ENCODE assay signal across 20 cellular contexts in genomic region chr12:32893008-32893407, GRCh38. TPM values are rescaled to one million over a fixed set of nuclear protein-coding genes. Genes with fewer than 3 reads are reported as not detected.
DNase-seq lines count a peak whose midpoint lies in the region; ATAC-seq, FAIRE-seq and TF ChIP-seq lines count a peak whose summit lies in the region.
"Had no signal": no experiment of that assay in that cellular context is flagged by ENCODE, and none has a peak within 500 bp of the region (broad histone marks: within the 10 kb centered on the region; RNA-seq: fewer than 3 reads in every experiment).

No MANE protein-coding gene starts in this region.

- in situ Hi-C loops in transverse colon (cut with MboI; ENCODE audit: low pct_ligation_motif_present in 1 of 4, low pct_unique_long_range_greater_than_20kb in 1 of 4, low sequenced_read_pairs in 3 of 4): no loop called here

- peaks cover 2% of the 10 kb centered on the region for H3K36me3 Mint-ChIP-seq in astrocyte (ENCODE audit: low read depth, unreplicated experiment)
- H3K36me3 Mint-ChIP-seq in immature natural killer cell: no peaks in the 10 kb centered on the region
- H3K36me3 Mint-ChIP-seq: memory B cell had no signal

- no peak overlapping the region for H3K9ac ChIP-seq in astrocyte (ENCODE audit: low read length)

- TF ChIP-seq CTCF in heart right ventricle (IDR thresholded peaks at IDR 0.05) (no peak), astrocyte (IDR thresholded peaks at IDR 0.05; ENCODE audit: insufficient read depth, low read depth, low read length) (no peak), transverse colon (IDR thresholded peaks at IDR 0.05) (no peak)

- H3K27me3 Mint-ChIP-seq in astrocyte (ENCODE audit: low read depth, unreplicated experiment): no peaks in the 10 kb centered on the region
- peaks cover 0 to 30% (median 12%) of the 10 kb centered on the region in 3 donors for H3K27me3 Mint-ChIP-seq in immature natural killer cell (ENCODE audit: low read depth in 3 of 3)

- H3K9me3 ChIP-seq in heart right ventricle (no peaks in the 10 kb centered on the region), astrocyte (ENCODE audit: insufficient read depth, low read depth, low read length) (no peaks in the 10 kb centered on the region), transverse colon (no peaks in the 10 kb centered on the region)
- H3K9me3 ChIP-seq: esophagus muscularis mucosa, ovary had no signal

- H3K36me3 ChIP-seq in heart right ventricle (no peaks in the 10 kb centered on the region), astrocyte (ENCODE audit: insufficient read depth, low read length) (no peaks in the 10 kb centered on the region), transverse colon (no peaks in the 10 kb centered on the region)
- H3K36me3 ChIP-seq: esophagus muscularis mucosa, ovary had no signal

- H3K27me3 ChIP-seq in heart right ventricle: peaks cover 0 to 44% (median 23%) of the 10 kb centered on the region in 7 donors
- H3K27me3 ChIP-seq in astrocyte (ENCODE audit: insufficient read depth, low read length): peaks cover 11% of the 10 kb centered on the region
- peaks cover 24% of the 10 kb centered on the region for H3K27me3 ChIP-seq in transverse colon
- H3K27me3 ChIP-seq: ovary had no signal

- no peak for DNase-seq in heart right ventricle
- DNase-seq in cardiac septum (ENCODE audit: low spot score): no peak
- no peak for DNase-seq in astrocyte (ENCODE audit: low read depth)
- peak; percentile 34 for DNase-seq in left kidney (ENCODE audit: low read depth, low spot score)
- DNase-seq in transverse colon: no peak
- no peak for DNase-seq in COLO829 (ENCODE audit: low spot score)
- DNase-seq in immature natural killer cell: no peak
- no peak for DNase-seq in NCI-H1092 treated with DMSO at 0.1 percent for 48 hours (lab: John Stamatoyannopoulos, UW)
- DNase-seq: activated CD4-positive, alpha-beta T cell treated with anti-CD3 and anti-CD28 coated beads, Interleukin-2, amount 50 U/mL, for 1 hour; activated T-cell treated with anti-CD3 and anti-CD28 coated beads, Interleukin-2, amount 50 U/mL, for 4 hours; amniotic stem cell; cortex of kidney; GF-D8; NCI-H146; NCI-H526; ovary; stimulated activated CD4-positive, alpha-beta T cell treated with anti-CD3 and anti-CD28 coated beads, Interleukin-12 subunit alpha, Interleukin-12 subunit beta, amount 100 ng/mL, for 4 hours; T-helper 9 cell had no signal

- intact Hi-C loops in heart right ventricle (cut with DNase I): loop anchor here in 4 of 10 donors (2.0 to 10.0 kb wide), 4 partner anchors 14 to 88 kb away; no protein-coding TSS in a partner anchor
- intact Hi-C loops in cardiac septum (cut with DNase I): loop anchor here (5.0 kb wide), 1 partner anchor 71 kb away; no protein-coding TSS in a partner anchor
- intact Hi-C loops in transverse colon (cut with DNase I; ENCODE audit: low total_unique reads): no loop called here

- H2AFZ ChIP-seq in astrocyte (ENCODE audit: low read depth, low read length): no peak overlapping the region

- H3K4me1 Mint-ChIP-seq in astrocyte (ENCODE audit: low read depth, unreplicated experiment): peaks cover 46% of the 10 kb centered on the region
- peaks cover 18 to 23% of the 10 kb centered on the region in 2 donors for H3K4me1 Mint-ChIP-seq in immature natural killer cell

- H3K9me3 Mint-ChIP-seq in astrocyte (ENCODE audit: unreplicated experiment): no peaks in the 10 kb centered on the region
- H3K9me3 Mint-ChIP-seq in immature natural killer cell: no peaks in the 10 kb centered on the region
- H3K9me3 Mint-ChIP-seq: activated T-cell treated with anti-CD3 and anti-CD28 coated beads, Interleukin-2, amount 50 U/mL, for 4 hours; memory B cell had no signal

- H3K4me1 ChIP-seq in heart right ventricle (peaks cover 0 to 45% (median 13%) of the 10 kb centered on the region in 9 donors), astrocyte (ENCODE audit: insufficient read depth, low read length) (peaks cover 11% of the 10 kb centered on the region), transverse colon (peaks cover 0 to 44% (median 13%) of the 10 kb centered on the region in 4 donors)

- H3K4me3 Mint-ChIP-seq in astrocyte (ENCODE audit: unreplicated experiment): no peak overlapping the region
- no peak overlapping the region for H3K4me3 Mint-ChIP-seq in immature natural killer cell
- H3K4me3 Mint-ChIP-seq: activated T-cell treated with anti-CD3 and anti-CD28 coated beads, Interleukin-2, amount 50 U/mL, for 4 hours; memory B cell had no signal

- peak overlapping the region; percentile 19 to 92 (median 64) for H3K4me3 ChIP-seq in heart right ventricle
- no peak overlapping the region for H3K4me3 ChIP-seq in astrocyte (ENCODE audit: insufficient read depth, low read depth, low read length)
- H3K4me3 ChIP-seq in transverse colon: peak overlapping the region in 1 of 4 donors; percentile 63
- H3K4me3 ChIP-seq: esophagus muscularis mucosa, ovary had no signal

- peak overlapping the region; percentile 6 to 94 (median 87) for H3K27ac ChIP-seq in heart right ventricle
- no peak overlapping the region for H3K27ac ChIP-seq in astrocyte (ENCODE audit: low read depth, low read length)
- H3K27ac ChIP-seq in transverse colon: peak overlapping the region; percentile 87 to 94 (median 91)
- H3K27ac ChIP-seq: esophagus muscularis mucosa, ovary had no signal

- no peak overlapping the region for H3K27ac Mint-ChIP-seq in astrocyte (ENCODE audit: unreplicated experiment)
- no peak overlapping the region for H3K27ac Mint-ChIP-seq in immature natural killer cell
- H3K27ac Mint-ChIP-seq: memory B cell had no signal

- ATAC-seq in heart right ventricle: no peak
- ATAC-seq: activated T-cell treated with anti-CD3 and anti-CD28 coated beads, Interleukin-2, amount 50 U/mL, for 4 hours had no signal

- no peak for TF ChIP-seq EP300 in transverse colon (IDR thresholded peaks at IDR 0.05; ENCODE audit: low read depth)

- H3K4me2 ChIP-seq in astrocyte (ENCODE audit: low read length): peak overlapping the region; percentile 31

- TF ChIP-seq POLR2A in transverse colon (IDR thresholded peaks at IDR 0.05): no peak

- H4K20me1 ChIP-seq in astrocyte (ENCODE audit: insufficient read depth, low read length): no peaks in the 10 kb centered on the region

- H3K79me2 ChIP-seq in astrocyte (ENCODE audit: insufficient read depth, low read length): no peaks in the 10 kb centered on the region

- no peak for FAIRE-seq in astrocyte (lab: Jason Lieb, UNC)

- 7 to 17% methylated on average over 1 of the region's 1 CpG for WGBS in heart right ventricle, 2 donors
- 31 to 50% methylated on average over 1 of the region's 1 CpG for whole genome bisulfite sequencing in transverse colon (ENCODE audit: low coverage in 1 of 2), 2 donors

RNA-seq across cellular contexts. Expression of gene PKP2, which starts 3.6 kb away (rescaled TPM):
- 100 to 1,000 TPM; 280 to 639 (median 425) TPM for total RNA-seq in heart right ventricle
- 100 to 1,000 TPM in 1 of 2 donors, 10 to 100 TPM in 1; 92.3 to 137 TPM for polyA plus RNA-seq in heart right ventricle
- total RNA-seq in cardiac septum: 463 TPM
- total RNA-seq in astrocyte: 18.7 and 35.4 TPM in 2 replicates
- total RNA-seq in transverse colon: 100 to 1,000 TPM in 3 of 4 donors, 10 to 100 TPM in 1; 92.0 to 253 (median 108) TPM
- under 1 TPM in 2 of 3 donors, not detected in 1; 0.21 to 0.34 TPM for polyA plus RNA-seq in immature natural killer cell
